In the genomic region with DNA sequence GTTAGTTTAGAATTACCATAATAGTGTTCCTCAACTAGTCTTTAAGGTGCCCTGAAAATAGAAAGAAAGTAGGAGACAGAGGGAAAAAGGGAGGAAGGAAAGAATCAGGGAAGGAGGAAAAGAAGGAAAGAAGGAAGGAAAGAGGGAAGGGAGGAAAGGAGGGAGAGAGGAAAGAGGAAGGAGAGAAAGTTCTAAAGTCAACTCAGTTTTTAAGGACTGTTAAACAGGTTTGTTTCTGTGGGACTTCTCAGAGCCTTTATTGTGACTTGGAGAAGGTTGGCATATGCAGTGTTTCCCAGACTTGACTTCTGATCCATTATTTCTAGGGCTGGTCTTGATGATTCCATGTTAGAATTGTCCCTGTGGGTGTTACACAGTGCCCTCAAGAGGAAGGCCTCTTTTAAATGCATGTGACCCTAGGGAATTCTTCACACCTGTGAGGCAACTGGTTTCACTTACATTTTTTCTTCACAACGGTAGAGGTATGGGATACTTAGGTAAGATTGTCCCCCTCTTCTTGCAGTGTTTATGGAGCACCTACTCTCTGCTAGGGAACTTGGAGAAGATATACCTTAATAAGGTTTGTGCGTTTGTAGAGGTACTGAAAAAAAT, we compare ENCODE assay signal across 1 cellular context.
TF ChIP-seq lines count a peak whose summit lies in the region.

No MANE protein-coding gene starts in this region.

TF ChIP-seq in IMR-90, 13 proteins besides CTCF, POLR2A, EP300 and RAD21 (continued from another document):
- TF ChIP-seq RFX5 (IDR thresholded peaks at IDR 0.05; ENCODE audit: low read depth, low read length) = no peak
- no peak for TF ChIP-seq CEBPB (IDR thresholded peaks at IDR 0.05; ENCODE audit: low read depth, low read length)
- TF ChIP-seq, protein P1, sequence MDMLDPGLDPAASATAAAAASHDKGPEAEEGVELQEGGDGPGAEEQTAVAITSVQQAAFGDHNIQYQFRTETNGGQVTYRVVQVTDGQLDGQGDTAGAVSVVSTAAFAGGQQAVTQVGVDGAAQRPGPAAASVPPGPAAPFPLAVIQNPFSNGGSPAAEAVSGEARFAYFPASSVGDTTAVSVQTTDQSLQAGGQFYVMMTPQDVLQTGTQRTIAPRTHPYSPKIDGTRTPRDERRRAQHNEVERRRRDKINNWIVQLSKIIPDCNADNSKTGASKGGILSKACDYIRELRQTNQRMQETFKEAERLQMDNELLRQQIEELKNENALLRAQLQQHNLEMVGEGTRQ (IDR thresholded peaks at IDR 0.05; ENCODE audit: low read depth, low read length) = no peak
- TF ChIP-seq FOS (IDR thresholded peaks at IDR 0.05; ENCODE audit: low read depth, low read length) = no peak
- TF ChIP-seq BHLHE40 (IDR thresholded peaks at IDR 0.05; ENCODE audit: low read depth, low read length) = no peak
- TF ChIP-seq MAZ (IDR thresholded peaks at IDR 0.05; ENCODE audit: borderline replicate concordance, low read depth, low read length) = no peak
- no peak for TF ChIP-seq RCOR1 (IDR thresholded peaks at IDR 0.05; ENCODE audit: insufficient replicate concordance, low read length)
- TF ChIP-seq CHD1 (IDR thresholded peaks at IDR 0.05; ENCODE audit: low read depth, low read length) = no peak
